Comparison of ENCODE assay signal across 8 cellular contexts in the genomic region with DNA sequence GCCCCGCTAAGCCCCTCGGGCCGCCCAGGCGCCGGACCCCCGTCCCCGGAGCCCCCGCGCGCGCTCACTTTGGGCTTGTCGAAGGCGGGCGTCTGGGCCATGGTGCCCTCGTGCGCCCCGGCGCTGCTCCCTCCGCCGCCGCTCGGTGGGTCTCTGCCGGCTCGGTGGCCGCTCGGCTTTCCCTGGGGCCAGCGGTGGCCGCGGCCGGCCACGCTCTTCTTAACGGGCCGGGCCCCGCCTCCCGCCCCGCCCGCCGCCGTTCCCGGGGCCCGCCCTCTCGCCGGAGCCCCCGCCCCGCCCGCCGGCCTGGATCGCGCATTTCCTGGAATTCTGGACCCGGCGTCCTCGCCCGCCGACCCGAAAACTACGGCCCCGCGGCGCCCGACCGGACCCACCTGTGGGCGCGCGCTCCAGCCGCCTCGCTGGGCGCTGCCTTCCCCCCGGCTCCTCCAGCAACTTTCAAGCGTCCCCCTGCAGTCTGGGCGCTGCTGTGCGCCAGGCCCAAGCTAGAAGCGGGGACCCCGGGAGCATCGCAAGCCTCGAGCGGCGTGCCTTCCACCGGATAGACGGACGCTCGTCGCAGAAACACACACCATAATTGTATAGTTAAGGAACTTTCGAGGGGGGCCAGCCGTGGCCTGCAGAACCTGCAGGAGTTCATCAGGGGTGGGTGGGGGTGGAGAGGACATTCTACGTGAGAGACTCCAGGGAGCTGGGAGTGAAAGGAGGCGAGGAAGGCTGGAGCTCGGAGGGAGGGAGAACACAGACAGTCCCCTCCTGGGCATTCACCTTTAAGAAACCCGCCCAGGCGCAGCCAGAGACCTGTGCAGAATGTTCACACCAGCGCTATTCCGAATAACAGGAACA. TPM values are rescaled to one million over a fixed set of nuclear protein-coding genes. Genes with fewer than 3 reads are reported as not detected.
DNase-seq lines count a peak whose midpoint lies in the region; ATAC-seq and TF ChIP-seq lines count a peak whose summit lies in the region.

A gene (minus strand): TSS at position 193 of the 867 bp plus-strand sequence. CDS start 92 bp downstream, at position 101.

- peak within 1 kb of the TSS; percentile 94 to 99 for H3K27ac Mint-ChIP-seq in T-cell

- H3K27ac ChIP-seq in brain microvascular endothelial cell (peak within 1 kb of the TSS; percentile 40), sigmoid colon (peak within 1 kb of the TSS; percentile 81 to 91 (median 88))

- no peaks in the 10 kb centered on the region for H3K9me3 Mint-ChIP-seq in T-cell

- H3K36me3 ChIP-seq in brain microvascular endothelial cell (replicated peaks) (no peaks in the 10 kb centered on the region), iPS-15b (ENCODE audit: control insufficient read depth, insufficient read depth, low read length) (no peaks in the 10 kb centered on the region), sigmoid colon (no peaks in the 10 kb centered on the region)

- H3K4me3 Mint-ChIP-seq in T-cell = peak within 1 kb of the TSS; percentile 83 to 88 (median 86)

- H3K4me3 ChIP-seq in brain microvascular endothelial cell (ENCODE audit: low read depth, low read length) (peak within 1 kb of the TSS; percentile 63), iPS-15b (ENCODE audit: low read depth, low read length) (peak within 1 kb of the TSS; percentile 79), sigmoid colon (peak within 1 kb of the TSS; percentile 76 to 92 (median 78))

- in situ Hi-C loops in brain microvascular endothelial cell (cut with HindIII; ENCODE audit: low pct_ligation_motif_present, low sequenced_read_pairs) = no loop called here

- intact Hi-C loops in sigmoid colon (cut with DNase I) = loop anchor here (5.0 to 10.0 kb wide), 2 partner anchors 39 to 437 kb away; a partner anchor contains a TSS

- no peak for TF ChIP-seq EP300 in sigmoid colon (IDR thresholded peaks at IDR 0.05)

- POLR2A ChIA-PET in T-cell (lab: Charles Lee) = interaction anchor here (0.6 kb wide), 2 partner anchors 10 to 33 kb away, joined by 3 to 5 read pairs; no protein-coding TSS in a partner anchor

- H3K27me3 ChIP-seq in brain microvascular endothelial cell (replicated peaks) (no peaks in the 10 kb centered on the region), iPS-15b (ENCODE audit: control insufficient read depth, insufficient read depth, low read length) (peaks cover 26% of the 10 kb centered on the region), sigmoid colon (no peaks in the 10 kb centered on the region)

- 1% methylated on average over 91 of the region's 91 CpGs for WGBS in sigmoid colon, 2 donors

- H3K27me3 Mint-ChIP-seq in T-cell = no peaks in the 10 kb centered on the region

- CTCF ChIA-PET in T-cell (lab: Charles Lee) = interaction anchor here (0.6 to 1.8 kb wide), 4 partner anchors 30 to 150 kb away, joined by 3 to 8 read pairs (median 4); no protein-coding TSS in a partner anchor

- peak; percentile 15; the same call in 1 of the 3 replicates for TF ChIP-seq CTCF in GM12872 (IDR thresholded peaks at IDR 0.05; ENCODE audit: insufficient read depth, low read depth, low read length)
- peak; percentile 14 for TF ChIP-seq CTCF in brain microvascular endothelial cell (IDR thresholded peaks at IDR 0.05; ENCODE audit: low read depth, low read length, missing control alignments)
- no peak for TF ChIP-seq CTCF in sigmoid colon (IDR thresholded peaks at IDR 0.05)

- H3K4me1 ChIP-seq in iPS-15b (ENCODE audit: control insufficient read depth, insufficient read depth, low read length) (peaks cover 2% of the 10 kb centered on the region), sigmoid colon (peaks cover 2 to 25% (median 17%) of the 10 kb centered on the region in 4 donors)

- H3K9me3 ChIP-seq in iPS-15b (ENCODE audit: control insufficient read depth, insufficient read depth, low read length) = no peaks in the 10 kb centered on the region
- no peaks in the 10 kb centered on the region for H3K9me3 ChIP-seq in sigmoid colon

- ATAC-seq in T-cell (replicated peaks in 1 of 4) (peak; percentile 64 to 71 (median 66)), HG03521 (IDR thresholded peaks at IDR 0.05; ENCODE audit: unreplicated experiment) (no peak)

- TF ChIP-seq POLR2A in sigmoid colon (IDR thresholded peaks at IDR 0.05) = no peak

- DNase-seq in HuH-7.5 (ENCODE audit: low spot score) (peak; percentile 47), T-cell (peak in 27 of 34 experiments; percentile 19 to 62 (median 42)), brain microvascular endothelial cell (peak; percentile 25), sigmoid colon (peak; percentile 81), SK-N-DZ (ENCODE audit: low spot score) (no peak)

- no peak within 1 kb of the TSS for H3K9ac ChIP-seq in iPS-15b (ENCODE audit: low read depth, low read length)

- H3K4me1 Mint-ChIP-seq in T-cell = peaks cover 51 to 58% (median 53%) of the 10 kb centered on the region in 3 donors

- H3K36me3 Mint-ChIP-seq in T-cell = no peaks in the 10 kb centered on the region

RNA-seq across cellular contexts. Expression of the gene that starts here (rescaled TPM):
- 10 to 100 TPM; 21.9 to 42.1 (median 33.3) TPM for total RNA-seq in T-cell
- 10 to 100 TPM in 3 of 4 donors, 1 to 10 TPM in 1; 4.3 to 17.1 (median 11.7) TPM for total RNA-seq in sigmoid colon
- polyA plus RNA-seq in sigmoid colon = 10 to 100 TPM in 1 of 3 donors, 1 to 10 TPM in 2; 2.5 to 13.8 (median 4.8) TPM
- 3.1 and 4.4 TPM in 2 replicates for polyA plus RNA-seq in SK-N-DZ (2014; cell fraction: cytosol; rRNA removed)
- 4.5 and 5.8 TPM in 2 replicates for polyA plus RNA-seq in SK-N-DZ (2014; cell fraction: nucleus; rRNA removed)

Comparison
In these comparisons a context has a peak if more than half of its experiments do, and no peak if none do; other contexts are left out.
1. CTCF ChIP-seq: peak in GM12872 (single experiment) and brain microvascular endothelial cell (single experiment); none in sigmoid colon (0 of 4).
2. Peak in every context shown above with its lines, with median percentiles within 50 percentile points of each other: H3K4me3 ChIP-seq.